Comparison of ENCODE assay signal across 11 cellular contexts in the genomic region with DNA sequence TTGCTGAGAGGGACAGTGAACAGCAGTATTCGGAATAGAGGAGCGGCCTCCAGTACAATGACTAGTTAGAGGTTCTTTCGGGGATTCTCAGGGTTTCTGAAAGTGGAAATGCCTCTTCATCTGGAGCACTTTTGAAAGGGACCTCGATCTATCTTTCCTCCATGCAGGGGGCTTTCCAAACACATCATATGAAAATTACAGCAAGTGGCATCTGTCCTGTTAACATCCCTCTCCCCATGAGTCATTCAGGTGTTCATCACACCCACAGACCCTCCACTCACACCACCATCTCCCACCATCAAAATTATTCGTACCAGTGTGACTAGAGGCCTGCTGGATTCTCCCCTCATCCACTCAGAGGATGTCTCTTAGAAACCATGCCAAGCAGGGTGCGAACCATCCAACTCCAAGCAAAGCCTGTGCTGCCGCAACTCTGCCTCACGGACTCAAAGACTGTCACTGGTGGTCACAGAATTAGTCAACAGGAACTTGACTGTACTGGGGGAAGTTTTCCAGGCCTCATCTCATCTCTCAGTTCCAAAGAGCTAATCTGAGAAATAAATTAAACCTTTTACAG.
DNase-seq lines count a peak whose midpoint lies in the region; ATAC-seq, FAIRE-seq and TF ChIP-seq lines count a peak whose summit lies in the region.
"Had no signal": no experiment of that assay in that cellular context is flagged by ENCODE, and none has a peak within 500 bp of the region (broad histone marks: within the 10 kb centered on the region; RNA-seq: fewer than 3 reads in every experiment).

No MANE protein-coding gene starts in this region.

- H3K27ac ChIP-seq in mammary epithelial cell (ENCODE audit: insufficient read depth, low read depth, low read length): no peak overlapping the region
- H3K27ac ChIP-seq: BLaER1 had no signal

- H3K36me3 Mint-ChIP-seq in activated naive CD4-positive, alpha-beta T cell treated with anti-CD3 and anti-CD28 coated beads, Interleukin-2, amount 50 U/mL, for 24 hours: no peaks in the 10 kb centered on the region
- H3K36me3 Mint-ChIP-seq in glutamatergic neuron (ENCODE audit: unreplicated experiment): peaks cover 6% of the 10 kb centered on the region

- CTCF ChIA-PET in mammary epithelial cell (lab: Charles Lee; ENCODE audit: low non-redundant PET): no interaction called here

- H3K79me2 ChIP-seq in mammary epithelial cell (ENCODE audit: insufficient read depth, low read length): no peaks in the 10 kb centered on the region

- TF ChIP-seq CTCF in mammary epithelial cell (conservative IDR thresholded peaks at IDR 0.05 in 1 of 2, IDR thresholded peaks at IDR 0.05 in 1 of 2; ENCODE audit: extremely low read depth in 1 of 2, insufficient read depth in 1 of 2, low read depth in 1 of 2, low read length in 2 of 2) (no peak), glutamatergic neuron (IDR thresholded peaks at IDR 0.05; ENCODE audit: partially characterized antibody, unreplicated experiment) (no peak)

- H3K4me3 Mint-ChIP-seq in activated naive CD4-positive, alpha-beta T cell treated with anti-CD3 and anti-CD28 coated beads, Interleukin-2, amount 50 U/mL, for 24 hours: peak overlapping the region; percentile 47
- no peak overlapping the region for H3K4me3 Mint-ChIP-seq in glutamatergic neuron (ENCODE audit: unreplicated experiment)
- H3K4me3 Mint-ChIP-seq: brain had no signal

- no peaks in the 10 kb centered on the region for H3K9me3 Mint-ChIP-seq in activated naive CD4-positive, alpha-beta T cell treated with anti-CD3 and anti-CD28 coated beads, Interleukin-2, amount 50 U/mL, for 24 hours
- H3K9me3 Mint-ChIP-seq in glutamatergic neuron (ENCODE audit: unreplicated experiment): peaks cover 1% of the 10 kb centered on the region

- H3K9me3 ChIP-seq in mammary epithelial cell (replicated peaks; ENCODE audit: insufficient read depth, low read length): peaks cover 14% of the 10 kb centered on the region
- H3K9me3 ChIP-seq in MG63: no peaks in the 10 kb centered on the region
- H3K9me3 ChIP-seq: BLaER1 had no signal

- peak; percentile 83 for ATAC-seq in GM21360 (IDR thresholded peaks at IDR 0.05; ENCODE audit: unreplicated experiment)
- peak; percentile 88 for ATAC-seq in HG03442 (IDR thresholded peaks at IDR 0.05; ENCODE audit: unreplicated experiment)

- no peaks in the 10 kb centered on the region for H3K4me1 ChIP-seq in mammary epithelial cell (ENCODE audit: insufficient read depth, low read length)
- H3K4me1 ChIP-seq: BLaER1 had no signal

- no peak overlapping the region for H3K4me2 ChIP-seq in mammary epithelial cell (ENCODE audit: insufficient read depth, low read depth, low read length)
- H3K4me2 ChIP-seq: BLaER1 had no signal

- BruUV-seq in mammary epithelial cell (replicated peaks; lab: Mats Ljungman, UMichigan): no TSS peak

- in situ Hi-C loops in mammary epithelial cell (cut with MboI; ENCODE audit: low sequenced_read_pairs in 2 of 2): no loop called here

- peak overlapping the region; percentile 21; the same call in 1 of the 2 replicates for H3K4me3 ChIP-seq in GM08714 (ENCODE audit: low read length)
- no peak overlapping the region for H3K4me3 ChIP-seq in mammary epithelial cell (replicated peaks in 1 of 3; ENCODE audit: insufficient read depth in 1 of 3, low read depth in 2 of 3, low read length in 3 of 3)
- H3K4me3 ChIP-seq in MG63: no peak overlapping the region
- H3K4me3 ChIP-seq: BLaER1 had no signal

- DNase-seq in mammary epithelial cell (no peak), frontal cortex (ENCODE audit: low spot score in 2 of 2) (no peak), MG63 (no peak), glutamatergic neuron (no peak)
- DNase-seq: NCI-H2081 had no signal

- peak overlapping the region; percentile 32 for H3K27ac Mint-ChIP-seq in activated naive CD4-positive, alpha-beta T cell treated with anti-CD3 and anti-CD28 coated beads, Interleukin-2, amount 50 U/mL, for 24 hours
- no peak overlapping the region for H3K27ac Mint-ChIP-seq in glutamatergic neuron (ENCODE audit: unreplicated experiment)
- H3K27ac Mint-ChIP-seq: brain had no signal

- H3K36me3 ChIP-seq in mammary epithelial cell (ENCODE audit: insufficient read depth, low read length): no peaks in the 10 kb centered on the region
- no peaks in the 10 kb centered on the region for H3K36me3 ChIP-seq in MG63
- H3K36me3 ChIP-seq: BLaER1 had no signal

- FAIRE-seq in frontal cortex (lab: Jason Lieb, UNC): no peak

- dilution Hi-C loops in mammary epithelial cell (cut with HindIII; ENCODE audit: low sequenced_read_pairs): no loop called here

- H3K9ac ChIP-seq in mammary epithelial cell (ENCODE audit: insufficient read depth, low read length): no peak overlapping the region
- H3K9ac ChIP-seq: BLaER1 had no signal

- intact Hi-C loops in mammary epithelial cell (cut with micrococcal nuclease): no loop called here

- 63% methylated on average over 8 of the region's 8 CpGs for WGBS in mammary epithelial cell (ENCODE audit: low coverage, missing lambda C conversion rate)

- H3K27me3 Mint-ChIP-seq in activated naive CD4-positive, alpha-beta T cell treated with anti-CD3 and anti-CD28 coated beads, Interleukin-2, amount 50 U/mL, for 24 hours: peaks cover 1% of the 10 kb centered on the region
- no peaks in the 10 kb centered on the region for H3K27me3 Mint-ChIP-seq in glutamatergic neuron (ENCODE audit: unreplicated experiment)
- H3K27me3 Mint-ChIP-seq: brain had no signal

- H3K27me3 ChIP-seq in mammary epithelial cell (ENCODE audit: insufficient read depth, low read length): no peaks in the 10 kb centered on the region
- no peaks in the 10 kb centered on the region for H3K27me3 ChIP-seq in MG63
- H3K27me3 ChIP-seq: BLaER1 had no signal

- H4K20me1 ChIP-seq in mammary epithelial cell (ENCODE audit: insufficient read depth, low read length): no peaks in the 10 kb centered on the region
- H4K20me1 ChIP-seq: BLaER1 had no signal

- peaks cover 26% of the 10 kb centered on the region for H3K4me1 Mint-ChIP-seq in activated naive CD4-positive, alpha-beta T cell treated with anti-CD3 and anti-CD28 coated beads, Interleukin-2, amount 50 U/mL, for 24 hours
- H3K4me1 Mint-ChIP-seq in glutamatergic neuron (ENCODE audit: low read depth, unreplicated experiment): no peaks in the 10 kb centered on the region

- no peak overlapping the region for H2AFZ ChIP-seq in mammary epithelial cell (ENCODE audit: low read depth, low read length)
